1 cellular context compared by ENCODE assay signal in the genomic region with DNA sequence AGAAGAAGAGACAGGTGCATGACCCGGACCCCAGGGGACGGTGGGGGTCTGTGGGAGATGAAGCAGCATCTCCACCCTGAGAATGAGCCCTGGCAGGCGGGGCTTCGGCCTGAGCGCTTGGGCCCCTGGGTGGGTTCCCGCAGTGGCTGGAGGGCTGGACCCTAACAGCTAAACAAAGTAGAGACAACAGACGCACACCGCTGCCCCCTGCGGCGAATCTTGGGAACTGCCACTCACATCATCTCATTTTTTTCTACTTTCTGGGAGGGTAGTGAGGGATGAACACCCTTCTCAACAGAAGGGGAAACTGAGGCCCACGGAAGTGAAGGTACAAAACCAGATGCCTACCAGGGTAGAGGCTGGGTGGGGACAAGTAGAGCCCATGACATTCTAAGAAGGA.
TF ChIP-seq lines count a peak whose summit lies in the region.

No MANE protein-coding gene starts in this region.

TF ChIP-seq in GM23338, 12 proteins besides CTCF, POLR2A, EP300 and RAD21 (continued from another document):
- TF ChIP-seq, protein P1, sequence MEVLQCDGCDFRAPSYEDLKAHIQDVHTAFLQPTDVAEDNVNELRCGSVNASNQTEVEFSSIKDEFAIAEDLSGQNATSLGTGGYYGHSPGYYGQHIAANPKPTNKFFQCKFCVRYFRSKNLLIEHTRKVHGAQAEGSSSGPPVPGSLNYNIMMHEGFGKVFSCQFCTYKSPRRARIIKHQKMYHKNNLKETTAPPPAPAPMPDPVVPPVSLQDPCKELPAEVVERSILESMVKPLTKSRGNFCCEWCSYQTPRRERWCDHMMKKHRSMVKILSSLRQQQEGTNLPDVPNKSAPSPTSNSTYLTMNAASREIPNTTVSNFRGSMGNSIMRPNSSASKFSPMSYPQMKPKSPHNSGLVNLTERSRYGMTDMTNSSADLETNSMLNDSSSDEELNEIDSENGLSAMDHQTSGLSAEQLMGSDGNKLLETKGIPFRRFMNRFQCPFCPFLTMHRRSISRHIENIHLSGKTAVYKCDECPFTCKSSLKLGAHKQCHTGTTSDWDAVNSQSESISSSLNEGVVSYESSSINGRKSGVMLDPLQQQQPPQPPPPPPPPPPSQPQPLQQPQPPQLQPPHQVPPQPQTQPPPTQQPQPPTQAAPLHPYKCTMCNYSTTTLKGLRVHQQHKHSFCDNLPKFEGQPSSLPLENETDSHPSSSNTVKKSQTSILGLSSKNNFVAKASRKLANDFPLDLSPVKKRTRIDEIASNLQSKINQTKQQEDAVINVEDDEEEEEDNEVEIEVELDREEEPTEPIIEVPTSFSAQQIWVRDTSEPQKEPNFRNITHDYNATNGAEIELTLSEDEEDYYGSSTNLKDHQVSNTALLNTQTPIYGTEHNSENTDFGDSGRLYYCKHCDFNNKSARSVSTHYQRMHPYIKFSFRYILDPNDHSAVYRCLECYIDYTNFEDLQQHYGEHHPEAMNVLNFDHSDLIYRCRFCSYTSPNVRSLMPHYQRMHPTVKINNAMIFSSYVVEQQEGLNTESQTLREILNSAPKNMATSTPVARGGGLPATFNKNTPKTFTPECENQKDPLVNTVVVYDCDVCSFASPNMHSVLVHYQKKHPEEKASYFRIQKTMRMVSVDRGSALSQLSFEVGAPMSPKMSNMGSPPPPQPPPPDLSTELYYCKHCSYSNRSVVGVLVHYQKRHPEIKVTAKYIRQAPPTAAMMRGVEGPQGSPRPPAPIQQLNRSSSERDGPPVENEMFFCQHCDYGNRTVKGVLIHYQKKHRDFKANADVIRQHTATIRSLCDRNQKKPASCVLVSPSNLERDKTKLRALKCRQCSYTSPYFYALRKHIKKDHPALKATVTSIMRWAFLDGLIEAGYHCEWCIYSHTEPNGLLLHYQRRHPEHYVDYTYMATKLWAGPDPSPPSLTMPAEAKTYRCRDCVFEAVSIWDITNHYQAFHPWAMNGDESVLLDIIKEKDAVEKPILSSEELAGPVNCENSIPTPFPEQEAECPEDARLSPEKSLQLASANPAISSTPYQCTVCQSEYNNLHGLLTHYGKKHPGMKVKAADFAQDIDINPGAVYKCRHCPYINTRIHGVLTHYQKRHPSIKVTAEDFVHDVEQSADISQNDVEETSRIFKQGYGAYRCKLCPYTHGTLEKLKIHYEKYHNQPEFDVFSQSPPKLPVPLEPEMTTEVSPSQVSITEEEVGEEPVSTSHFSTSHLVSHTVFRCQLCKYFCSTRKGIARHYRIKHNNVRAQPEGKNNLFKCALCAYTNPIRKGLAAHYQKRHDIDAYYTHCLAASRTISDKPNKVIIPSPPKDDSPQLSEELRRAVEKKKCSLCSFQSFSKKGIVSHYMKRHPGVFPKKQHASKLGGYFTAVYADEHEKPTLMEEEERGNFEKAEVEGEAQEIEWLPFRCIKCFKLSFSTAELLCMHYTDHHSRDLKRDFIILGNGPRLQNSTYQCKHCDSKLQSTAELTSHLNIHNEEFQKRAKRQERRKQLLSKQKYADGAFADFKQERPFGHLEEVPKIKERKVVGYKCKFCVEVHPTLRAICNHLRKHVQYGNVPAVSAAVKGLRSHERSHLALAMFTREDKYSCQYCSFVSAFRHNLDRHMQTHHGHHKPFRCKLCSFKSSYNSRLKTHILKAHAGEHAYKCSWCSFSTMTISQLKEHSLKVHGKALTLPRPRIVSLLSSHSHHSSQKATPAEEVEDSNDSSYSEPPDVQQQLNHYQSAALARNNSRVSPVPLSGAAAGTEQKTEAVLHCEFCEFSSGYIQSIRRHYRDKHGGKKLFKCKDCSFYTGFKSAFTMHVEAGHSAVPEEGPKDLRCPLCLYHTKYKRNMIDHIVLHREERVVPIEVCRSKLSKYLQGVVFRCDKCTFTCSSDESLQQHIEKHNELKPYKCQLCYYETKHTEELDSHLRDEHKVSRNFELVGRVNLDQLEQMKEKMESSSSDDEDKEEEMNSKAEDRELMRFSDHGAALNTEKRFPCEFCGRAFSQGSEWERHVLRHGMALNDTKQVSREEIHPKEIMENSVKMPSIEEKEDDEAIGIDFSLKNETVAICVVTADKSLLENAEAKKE (CRISPR knock-in tag; IDR thresholded peaks at IDR 0.05) = no peak
- TF ChIP-seq STAT1 (IDR thresholded peaks at IDR 0.05; ENCODE audit: unreplicated experiment) = no peak
- no peak for TF ChIP-seq REST (IDR thresholded peaks at IDR 0.05; ENCODE audit: unreplicated experiment)
- no peak for TF ChIP-seq ZNF114 (CRISPR knock-in tag; IDR thresholded peaks at IDR 0.05)
